ENCODE assay signal across 16 cellular contexts in the genomic region with DNA sequence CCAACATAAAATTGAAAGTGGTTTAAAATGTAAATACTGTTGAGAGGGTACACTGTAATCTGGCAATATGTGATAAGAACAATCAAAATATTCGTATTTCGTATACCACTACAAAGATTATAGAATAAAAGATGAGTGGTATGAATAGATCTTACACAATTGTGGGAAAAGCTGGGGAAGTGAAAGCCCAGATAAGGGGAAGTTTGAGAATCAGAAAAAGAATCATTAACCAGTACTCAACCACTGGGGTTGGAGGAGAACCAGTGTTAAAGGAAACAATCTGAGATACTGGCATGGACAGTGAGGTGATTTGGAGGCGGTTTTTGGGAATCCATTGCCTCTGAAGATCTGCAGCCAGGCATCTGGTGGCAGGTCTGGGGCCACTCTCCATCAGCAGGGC. TPM values are rescaled to one million over a fixed set of nuclear protein-coding genes. Genes with fewer than 3 reads are reported as not detected.
DNase-seq lines count a peak whose midpoint lies in the region; ATAC-seq and TF ChIP-seq lines count a peak whose summit lies in the region.
"Had no signal": no experiment of that assay in that cellular context is flagged by ENCODE, and none has a peak within 500 bp of the region (broad histone marks: within the 10 kb centered on the region; RNA-seq: fewer than 3 reads in every experiment).

No MANE protein-coding gene starts in this region.

- intact Hi-C loops in sciatic nerve (cut with DNase I), result no loop called here

- no peak for TF ChIP-seq CTCF in GM10266 (IDR thresholded peaks at IDR 0.05; ENCODE audit: control insufficient read depth, insufficient read depth, low read depth, missing control alignments)

- ATAC-seq in GM19324 (IDR thresholded peaks at IDR 0.05; ENCODE audit: low FRiP score, unreplicated experiment) (peak; percentile 52), HG02798 (IDR thresholded peaks at IDR 0.05; ENCODE audit: poor library complexity, unreplicated experiment) (peak; percentile 55), HG03571 (IDR thresholded peaks at IDR 0.05; ENCODE audit: unreplicated experiment) (peak; percentile 91), sciatic nerve (peak; percentile 42)
- ATAC-seq: CD8-positive, alpha-beta T cell; SK-N-SH treated with all-trans-retinoic acid at 6 μM for 48 hours had no signal

- DNase-seq in sciatic nerve (ENCODE audit: low spot score) (no peak), NCI-H128 (lab: John Stamatoyannopoulos, UW; ENCODE audit: unreplicated experiment) (no peak), GM10266 (ENCODE audit: extremely low spot score) (no peak), NCI-H1930 (lab: John Stamatoyannopoulos, UW) (no peak), DMS79 treated with DMSO at 0.1 percent for 48 hours (lab: John Stamatoyannopoulos, UW) (no peak)
- DNase-seq: activated CD4-positive, alpha-beta T cell treated with anti-CD3 and anti-CD28 coated beads, Interleukin-2, amount 10 ng/mL, durations not matched to agents 7 days and 5 days; activated effector memory CD4-positive, alpha-beta T cell treated with Interleukin-2 at 50 U/mL for 16 hours; CD8-positive, alpha-beta T cell; NCI-H1694; NCI-H82; ovary; stomach had no signal

RNA-seq across cellular contexts. Expression of gene CDK14, which starts 59.7 kb away (rescaled TPM):
- total RNA-seq in sciatic nerve, result 79.4 TPM
- total RNA-seq: activated CD4-positive, alpha-beta T cell treated with anti-CD3 and anti-CD28 coated beads, Interleukin-2, amount 10 ng/mL, durations not matched to agents 7 days and 5 days had no signal
